In the genomic region with DNA sequence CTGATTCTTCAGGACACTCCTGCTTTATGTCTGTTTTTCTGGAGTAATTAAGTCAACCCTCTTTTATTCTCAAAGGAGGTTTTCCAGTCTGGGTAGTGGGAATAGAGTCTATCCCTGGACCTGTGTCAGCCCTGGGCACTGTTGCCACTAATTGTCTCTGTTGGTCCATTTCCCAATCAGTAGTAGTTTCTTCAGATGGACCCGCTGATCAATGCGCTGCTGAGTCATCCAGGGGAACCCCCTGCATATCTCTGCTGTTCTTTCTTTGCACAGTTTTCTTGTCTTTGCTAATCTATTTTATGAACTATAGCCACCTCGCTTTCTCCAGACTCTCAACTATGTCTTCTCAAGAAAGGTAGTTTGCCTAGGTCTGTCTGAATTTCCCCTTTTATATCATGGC, we compare ENCODE assay signal across 17 cellular contexts.
A peak's percentile ranks its signal among the peaks of the same experiment; 100 is the strongest.
DNase-seq lines count a peak whose midpoint lies in the region; ATAC-seq, FAIRE-seq and TF ChIP-seq lines count a peak whose summit lies in the region.
"Had no signal": no experiment of that assay in that cellular context is flagged by ENCODE, and none has a peak within 500 bp of the region (broad histone marks: within the 10 kb centered on the region; RNA-seq: fewer than 3 reads in every experiment).

No MANE protein-coding gene starts in this region.

- no peaks in the 10 kb centered on the region for H3K4me1 ChIP-seq in GM12878 (ENCODE audit: control insufficient read depth, insufficient read depth, low read length)
- H3K4me1 ChIP-seq in gastrocnemius medialis: no peaks in the 10 kb centered on the region

- H3K36me3 ChIP-seq in GM12878 (ENCODE audit: control insufficient read depth in 2 of 2, insufficient read depth in 2 of 2, low read length in 1 of 2) (no peaks in the 10 kb centered on the region), gastrocnemius medialis (no peaks in the 10 kb centered on the region)
- H3K36me3 ChIP-seq: BLaER1 treated with 17β-estradiol and CSF1 and Interleukin-3, amounts not matched to agents 10 nM and 100 nM had no signal

- FAIRE-seq in GM12878 (lab: Jason Lieb, UNC): no peak
- FAIRE-seq: GM12891, GM19239, H54, HTR-8/SVneo had no signal

- RAD21 ChIA-PET in GM12878 (lab: Charles Lee; ENCODE audit: unreplicated experiment): no interaction called here

- H3K27ac Mint-ChIP-seq in activated CD8-positive, alpha-beta T cell treated with anti-CD3 and anti-CD28 coated beads for 36 hours: no peak overlapping the region
- no peak overlapping the region for H3K27ac Mint-ChIP-seq in activated CD8-positive, alpha-beta T cell treated with anti-CD3 and anti-CD28 coated beads, Interleukin-2, amount 10 ng/mL, durations not matched to agents 7 days and 5 days
- H3K27ac Mint-ChIP-seq: CD4-positive, CD25-positive, alpha-beta regulatory T cell had no signal

- ATAC-seq in activated CD8-positive, alpha-beta T cell treated with anti-CD3 and anti-CD28 coated beads for 36 hours: no peak
- no peak for ATAC-seq in activated CD8-positive, alpha-beta T cell treated with anti-CD3 and anti-CD28 coated beads, Interleukin-2, amount 10 ng/mL, durations not matched to agents 7 days and 5 days
- peak; percentile 66 for ATAC-seq in HG02798 (IDR thresholded peaks at IDR 0.05; ENCODE audit: poor library complexity, unreplicated experiment)
- peak; percentile 73 for ATAC-seq in GM12878
- ATAC-seq in gastrocnemius medialis: no peak

- H3K27me3 Mint-ChIP-seq in activated CD8-positive, alpha-beta T cell treated with anti-CD3 and anti-CD28 coated beads for 36 hours: no peaks in the 10 kb centered on the region
- H3K27me3 Mint-ChIP-seq in activated CD8-positive, alpha-beta T cell treated with anti-CD3 and anti-CD28 coated beads, Interleukin-2, amount 10 ng/mL, durations not matched to agents 7 days and 5 days (ENCODE audit: low read depth): no peaks in the 10 kb centered on the region
- H3K27me3 Mint-ChIP-seq: CD4-positive, CD25-positive, alpha-beta regulatory T cell had no signal

- H3K9ac ChIP-seq in GM12878 (ENCODE audit: control insufficient read depth, insufficient read depth, low read length): no peak overlapping the region
- H3K9ac ChIP-seq: BLaER1 treated with 17β-estradiol and CSF1 and Interleukin-3, amounts not matched to agents 10 nM and 100 nM; GM23248 had no signal

- intact Hi-C loops in activated CD8-positive, alpha-beta T cell treated with anti-CD3 and anti-CD28 coated beads for 36 hours (cut with micrococcal nuclease): no loop called here
- intact Hi-C loops in GM12878 (cut with micrococcal nuclease; ENCODE audit: unreplicated experiment) (no loop called here), gastrocnemius medialis (cut with DNase I; ENCODE audit: low total_unique reads) (no loop called here)

- H3K9me3 ChIP-seq in GM12878 (replicated peaks; ENCODE audit: control insufficient read depth, insufficient read depth, low read length) (no peaks in the 10 kb centered on the region), gastrocnemius medialis (no peaks in the 10 kb centered on the region)
- H3K9me3 ChIP-seq: BLaER1 treated with 17β-estradiol and CSF1 and Interleukin-3, amounts not matched to agents 10 nM and 100 nM had no signal

- no peak for TF ChIP-seq RAD21 in GM12878 (IDR thresholded peaks at IDR 0.05; ENCODE audit: insufficient read depth, low read depth, low read length)

- no peak for TF ChIP-seq EP300 in GM12878 (IDR thresholded peaks at IDR 0.05; ENCODE audit: borderline replicate concordance in 1 of 2, control insufficient read depth in 1 of 2, low read depth in 2 of 2, low read length in 2 of 2)

- H3K79me2 ChIP-seq in GM12878 (ENCODE audit: control insufficient read depth, insufficient read depth, low read length): no peaks in the 10 kb centered on the region

- H3K9me3 Mint-ChIP-seq in activated CD8-positive, alpha-beta T cell treated with anti-CD3 and anti-CD28 coated beads for 36 hours: no peaks in the 10 kb centered on the region
- H3K9me3 Mint-ChIP-seq in activated CD8-positive, alpha-beta T cell treated with anti-CD3 and anti-CD28 coated beads, Interleukin-2, amount 10 ng/mL, durations not matched to agents 7 days and 5 days (ENCODE audit: insufficient read depth): no peaks in the 10 kb centered on the region

- SMC1A ChIA-PET in GM12878 (lab: Charles Lee; ENCODE audit: uncharacterized antibody, unreplicated experiment): no interaction called here

- CTCF ChIA-PET in activated CD8-positive, alpha-beta T cell treated with anti-CD3 and anti-CD28 coated beads for 36 hours (lab: Charles Lee): no interaction called here
- CTCF ChIA-PET in activated CD8-positive, alpha-beta T cell treated with anti-CD3 and anti-CD28 coated beads, Interleukin-2, amount 10 ng/mL, durations not matched to agents 7 days and 5 days (lab: Charles Lee): no interaction called here
- CTCF ChIA-PET in GM12878 (lab: Yijun Ruan, JAX): no interaction called here
- CTCF ChIA-PET in HEK293T (lab: Yijun Ruan, JAX): no interaction called here

- H3K4me1 Mint-ChIP-seq in activated CD8-positive, alpha-beta T cell treated with anti-CD3 and anti-CD28 coated beads for 36 hours (ENCODE audit: low read depth): no peaks in the 10 kb centered on the region
- no peaks in the 10 kb centered on the region for H3K4me1 Mint-ChIP-seq in activated CD8-positive, alpha-beta T cell treated with anti-CD3 and anti-CD28 coated beads, Interleukin-2, amount 10 ng/mL, durations not matched to agents 7 days and 5 days (ENCODE audit: low read depth)
- H3K4me1 Mint-ChIP-seq: CD4-positive, CD25-positive, alpha-beta regulatory T cell had no signal

- POLR2A ChIA-PET in activated CD8-positive, alpha-beta T cell treated with anti-CD3 and anti-CD28 coated beads for 36 hours (lab: Charles Lee): no interaction called here
- POLR2A ChIA-PET in activated CD8-positive, alpha-beta T cell treated with anti-CD3 and anti-CD28 coated beads, Interleukin-2, amount 10 ng/mL, durations not matched to agents 7 days and 5 days (lab: Charles Lee): no interaction called here
- POLR2A ChIA-PET in GM12878 (lab: Charles Lee) (no interaction called here), HEK293T (lab: Yijun Ruan, JAX) (no interaction called here)

- H3K4me3 Mint-ChIP-seq in activated CD8-positive, alpha-beta T cell treated with anti-CD3 and anti-CD28 coated beads for 36 hours: no peak overlapping the region
- no peak overlapping the region for H3K4me3 Mint-ChIP-seq in activated CD8-positive, alpha-beta T cell treated with anti-CD3 and anti-CD28 coated beads, Interleukin-2, amount 10 ng/mL, durations not matched to agents 7 days and 5 days
- H3K4me3 Mint-ChIP-seq: CD4-positive, CD25-positive, alpha-beta regulatory T cell had no signal

- H3K27me3 ChIP-seq in GM12878 (replicated peaks in 1 of 2; ENCODE audit: control insufficient read depth in 2 of 2, insufficient read depth in 2 of 2, low read length in 1 of 2) (peaks cover 0 to 1% of the 10 kb centered on the region in 2 experiments; a peak in 1 of 4 replicates), gastrocnemius medialis (no peaks in the 10 kb centered on the region)
- H3K27me3 ChIP-seq: BLaER1 treated with 17β-estradiol and CSF1 and Interleukin-3, amounts not matched to agents 10 nM and 100 nM had no signal

- H3K36me3 Mint-ChIP-seq in activated CD8-positive, alpha-beta T cell treated with anti-CD3 and anti-CD28 coated beads for 36 hours (ENCODE audit: low read depth): no peaks in the 10 kb centered on the region
- H3K36me3 Mint-ChIP-seq in activated CD8-positive, alpha-beta T cell treated with anti-CD3 and anti-CD28 coated beads, Interleukin-2, amount 10 ng/mL, durations not matched to agents 7 days and 5 days (ENCODE audit: low read depth): no peaks in the 10 kb centered on the region
- H3K36me3 Mint-ChIP-seq: CD4-positive, CD25-positive, alpha-beta regulatory T cell had no signal

- no peak for TF ChIP-seq CTCF in activated CD8-positive, alpha-beta T cell treated with anti-CD3 and anti-CD28 coated beads for 36 hours (IDR thresholded peaks at IDR 0.05)
- no peak for TF ChIP-seq CTCF in GM12878 (IDR thresholded peaks at IDR 0.05 in 2 of 3, conservative IDR thresholded peaks at IDR 0.05 in 1 of 3; ENCODE audit: control insufficient read depth in 2 of 3, extremely low read depth in 1 of 3, insufficient read depth in 1 of 3, low read depth in 3 of 3, low read length in 3 of 3)
- TF ChIP-seq CTCF in gastrocnemius medialis (IDR thresholded peaks at IDR 0.05 in 4 of 5, conservative IDR thresholded peaks at IDR 0.05 in 1 of 5): no peak

- H3K4me3 ChIP-seq in GM12878: no peak overlapping the region
- H3K4me3 ChIP-seq in gastrocnemius medialis: no peak overlapping the region
- H3K4me3 ChIP-seq: BLaER1 treated with 17β-estradiol and CSF1 and Interleukin-3, amounts not matched to agents 10 nM and 100 nM; GM23248 had no signal

- no peak overlapping the region for H2AFZ ChIP-seq in GM12878 (ENCODE audit: control insufficient read depth, low read depth, low read length)
- H2AFZ ChIP-seq: GM23248 had no signal

- TF ChIP-seq POLR2A in GM12878 (IDR thresholded peaks at IDR 0.05; ENCODE audit: low read depth, low read length) (no peak), gastrocnemius medialis (IDR thresholded peaks at IDR 0.05) (no peak)

- BruUV-seq in GM12878 (replicated peaks; lab: Mats Ljungman, UMichigan): no TSS peak

- no peak overlapping the region for H3K4me2 ChIP-seq in GM12878 (ENCODE audit: control insufficient read depth, insufficient read depth)
- H3K4me2 ChIP-seq: BLaER1 treated with 17β-estradiol and CSF1 and Interleukin-3, amounts not matched to agents 10 nM and 100 nM had no signal

- no peak overlapping the region for H3K27ac ChIP-seq in GM12878 (ENCODE audit: control insufficient read depth, insufficient read depth)
- no peak overlapping the region for H3K27ac ChIP-seq in gastrocnemius medialis
- H3K27ac ChIP-seq: BLaER1 treated with 17β-estradiol and CSF1 and Interleukin-3, amounts not matched to agents 10 nM and 100 nM; GM23248 had no signal

- no peaks in the 10 kb centered on the region for H4K20me1 ChIP-seq in GM12878 (ENCODE audit: control insufficient read depth, insufficient read depth)
- H4K20me1 ChIP-seq: BLaER1 treated with 17β-estradiol and CSF1 and Interleukin-3, amounts not matched to agents 10 nM and 100 nM had no signal

- 0% methylated on average over 3 of the region's 3 CpGs for WGBS in GM12878 (ENCODE audit: insufficient coverage, insufficient replicate concordance, low lambda C conversion rate, missing lambda C conversion rate)

- in situ Hi-C loops in GM12878 (cut with MboI) (no loop called here), gastrocnemius medialis (cut with MboI; ENCODE audit: low sequenced_read_pairs in 4 of 4) (no loop called here)

- peak; percentile 7 for DNase-seq in activated CD8-positive, alpha-beta T cell treated with anti-CD3 and anti-CD28 coated beads for 36 hours
- DNase-seq in activated CD8-positive, alpha-beta T cell treated with anti-CD3 and anti-CD28 coated beads, Interleukin-2, amount 10 ng/mL, durations not matched to agents 7 days and 5 days: no peak
- DNase-seq in GM12878 (ENCODE audit: low read depth, low spot score): no peak
- DNase-seq in HEK293T (ENCODE audit: extremely low spot score): no peak
- no peak for DNase-seq in gastrocnemius medialis
- no peak for DNase-seq in T1000 (lab: John Stamatoyannopoulos, UW)
- DNase-seq: 8988T; Calu3; CD4-positive, CD25-positive, alpha-beta regulatory T cell; DMS 273 treated with DMSO at 0.1 percent for 48 hours; GM23248 had no signal

TF ChIP-seq in HEK293T, 16 proteins besides CTCF, POLR2A, EP300 and RAD21 (continues in another document):
- TF ChIP-seq ELF4 (IDR thresholded peaks at IDR 0.05) (no peak), NFRKB (IDR thresholded peaks at IDR 0.05) (no peak), FOXK2 (IDR thresholded peaks at IDR 0.05) (no peak), SUZ12 (IDR thresholded peaks at IDR 0.05) (no peak)

Comparison
In these comparisons a context has a peak if more than half of its experiments do, and no peak if none do; other contexts are left out.
1. ATAC-seq: peak in HG02798 (single experiment) and GM12878 (single experiment); none in activated CD8-positive, alpha-beta T cell treated with anti-CD3 and anti-CD28 coated beads for 36 hours (single experiment), activated CD8-positive, alpha-beta T cell treated with anti-CD3 and anti-CD28 coated beads, Interleukin-2, amount 10 ng/mL, durations not matched to agents 7 days and 5 days (single experiment) and gastrocnemius medialis (0 of 2).